Comparison of ENCODE assay signal across 8 cellular contexts in genomic region chr16:726438-727290, GRCh38. TPM values are rescaled to one million over a fixed set of nuclear protein-coding genes. Genes with fewer than 3 reads are reported as not detected.
DNase-seq lines count a peak whose midpoint lies in the region; ATAC-seq and TF ChIP-seq lines count a peak whose summit lies in the region.

Gene CCDC78, minus strand, starts transcription at chr16:726443. Its CDS starts 76 bp downstream, at chr16:726367.
Gene HAGHL, plus strand, starts transcription at chr16:727106. Its CDS starts 404 bp downstream, at chr16:727510.

- TF ChIP-seq CTCF in fibroblast of mammary gland (conservative IDR thresholded peaks at IDR 0.05; ENCODE audit: control insufficient read depth, insufficient read depth, low read depth, low read length) (no peak), nephron progenitor cell (IDR thresholded peaks at IDR 0.05) (no peak), tibial nerve (IDR thresholded peaks at IDR 0.05) (no peak)

- H3K27ac Mint-ChIP-seq in activated T-cell treated with anti-CD3 and anti-CD28 coated beads, Interleukin-2, amount 50 U/mL, for 72 hours, result no peak within 1 kb of the TSS
- no peak within 1 kb of the TSS for H3K27ac Mint-ChIP-seq in nephron progenitor cell

- 6 to 7% methylated on average over 9 to 35 of the region's 88 CpGs for WGBS in tibial nerve, 2 donors

- peak within 1 kb of the TSS in 3 of 4 donors; percentile 60 to 71 (median 68) for H3K27ac ChIP-seq in tibial nerve

- intact Hi-C loops in Right ventricle myocardium inferior (cut with DNase I) (no loop called here), cardiac septum (cut with DNase I) (no loop called here)

- H3K4me1 ChIP-seq in tibial nerve, result peaks cover 0 to 39% (median 27%) of the 10 kb centered on the region in 4 donors

- H3K27me3 Mint-ChIP-seq in activated T-cell treated with anti-CD3 and anti-CD28 coated beads, Interleukin-2, amount 50 U/mL, for 72 hours (ENCODE audit: low read depth), result no peaks in the 10 kb centered on the region
- H3K27me3 Mint-ChIP-seq in nephron progenitor cell (ENCODE audit: low read depth, poor library complexity), result peaks cover 12% of the 10 kb centered on the region

- H3K36me3 ChIP-seq in tibial nerve, result peaks cover 0 to 21% (median 0%) of the 10 kb centered on the region in 3 donors

- H3K4me1 Mint-ChIP-seq in activated T-cell treated with anti-CD3 and anti-CD28 coated beads, Interleukin-2, amount 50 U/mL, for 72 hours (ENCODE audit: low read depth), result peaks cover 6% of the 10 kb centered on the region
- H3K4me1 Mint-ChIP-seq in nephron progenitor cell, result no peaks in the 10 kb centered on the region

- no peaks in the 10 kb centered on the region for H3K36me3 Mint-ChIP-seq in activated T-cell treated with anti-CD3 and anti-CD28 coated beads, Interleukin-2, amount 50 U/mL, for 72 hours (ENCODE audit: insufficient read depth in 2 of 2)
- no peaks in the 10 kb centered on the region for H3K36me3 Mint-ChIP-seq in nephron progenitor cell (ENCODE audit: low read depth)

- TF ChIP-seq POLR2A in tibial nerve (IDR thresholded peaks at IDR 0.05), result no peak

- peak within 1 kb of the TSS; percentile 82 to 83 for H3K4me3 Mint-ChIP-seq in activated T-cell treated with anti-CD3 and anti-CD28 coated beads, Interleukin-2, amount 50 U/mL, for 72 hours
- H3K4me3 Mint-ChIP-seq in nephron progenitor cell, result peak within 1 kb of the TSS; percentile 72

- H3K27me3 ChIP-seq in tibial nerve, result peaks cover 0 to 14% of the 10 kb centered on the region in 2 donors

- no peak for DNase-seq in Right ventricle myocardium inferior (ENCODE audit: missing footprints)
- no peak for DNase-seq in cardiac septum (ENCODE audit: low spot score)
- peak; percentile 43 for DNase-seq in NCI-H526 treated with DMSO at 0.1 percent for 48 hours (lab: John Stamatoyannopoulos, UW)
- DNase-seq in activated T-cell treated with anti-CD3 and anti-CD28 coated beads, Interleukin-2, amount 50 U/mL, for 72 hours, result peak; percentile 61 to 71
- DNase-seq in fibroblast of mammary gland (ENCODE audit: low read depth), result peak; percentile 32
- DNase-seq in nephron progenitor cell, result peak; percentile 90
- no peak for DNase-seq in tibial nerve (ENCODE audit: low spot score in 2 of 2)

- no peaks in the 10 kb centered on the region for H3K9me3 Mint-ChIP-seq in activated T-cell treated with anti-CD3 and anti-CD28 coated beads, Interleukin-2, amount 50 U/mL, for 72 hours
- H3K9me3 Mint-ChIP-seq in nephron progenitor cell, result no peaks in the 10 kb centered on the region

- H3K4me3 ChIP-seq in fibroblast of mammary gland (ENCODE audit: control insufficient read depth, low read depth, low read length), result peak within 1 kb of the TSS; percentile 47
- peak within 1 kb of the TSS; percentile 37 to 68 (median 54) for H3K4me3 ChIP-seq in tibial nerve

- ATAC-seq in Right ventricle myocardium inferior, result peak; percentile 45
- peak; percentile 29 to 41 for ATAC-seq in activated T-cell treated with anti-CD3 and anti-CD28 coated beads, Interleukin-2, amount 50 U/mL, for 72 hours (replicated peaks in 1 of 2)
- ATAC-seq in GM18907 (IDR thresholded peaks at IDR 0.05; ENCODE audit: unreplicated experiment), result no peak

- TF ChIP-seq EP300 in tibial nerve (IDR thresholded peaks at IDR 0.05), result no peak

- no peaks in the 10 kb centered on the region for H3K9me3 ChIP-seq in tibial nerve

RNA-seq across cellular contexts. Expression of gene CCDC78, which starts in this region (rescaled TPM):
- total RNA-seq in Right ventricle myocardium inferior (0.49 TPM), cardiac septum (0.16 TPM), tibial nerve (1 to 10 TPM in 2 of 4 donors, under 1 TPM in 2; 0.63 to 7.5 (median 3.0) TPM)
- 1 to 10 TPM; 3.0 to 3.9 TPM for total RNA-seq in activated T-cell treated with anti-CD3 and anti-CD28 coated beads, Interleukin-2, amount 50 U/mL, for 72 hours

RNA-seq across cellular contexts. Expression of gene HAGHL, which starts in this region (rescaled TPM):
- total RNA-seq in Right ventricle myocardium inferior (18.7 TPM), cardiac septum (10.9 TPM), tibial nerve (10 to 100 TPM in 1 of 4 donors, 1 to 10 TPM in 3; 3.5 to 18.0 (median 6.3) TPM)
- 10 to 100 TPM; 11.4 to 17.6 TPM for total RNA-seq in activated T-cell treated with anti-CD3 and anti-CD28 coated beads, Interleukin-2, amount 50 U/mL, for 72 hours

Comparison
In these comparisons a context has a peak if more than half of its experiments do, and no peak if none do; other contexts are left out.
1. DNase-seq: peak in NCI-H526 treated with DMSO at 0.1 percent for 48 hours (single experiment), activated T-cell treated with anti-CD3 and anti-CD28 coated beads, Interleukin-2, amount 50 U/mL, for 72 hours (2 of 2), fibroblast of mammary gland (single experiment) and nephron progenitor cell (single experiment); none in Right ventricle myocardium inferior (single experiment), cardiac septum (single experiment) and tibial nerve (0 of 2).